ENCODE assay signal across 11 cellular contexts in the genomic region with DNA sequence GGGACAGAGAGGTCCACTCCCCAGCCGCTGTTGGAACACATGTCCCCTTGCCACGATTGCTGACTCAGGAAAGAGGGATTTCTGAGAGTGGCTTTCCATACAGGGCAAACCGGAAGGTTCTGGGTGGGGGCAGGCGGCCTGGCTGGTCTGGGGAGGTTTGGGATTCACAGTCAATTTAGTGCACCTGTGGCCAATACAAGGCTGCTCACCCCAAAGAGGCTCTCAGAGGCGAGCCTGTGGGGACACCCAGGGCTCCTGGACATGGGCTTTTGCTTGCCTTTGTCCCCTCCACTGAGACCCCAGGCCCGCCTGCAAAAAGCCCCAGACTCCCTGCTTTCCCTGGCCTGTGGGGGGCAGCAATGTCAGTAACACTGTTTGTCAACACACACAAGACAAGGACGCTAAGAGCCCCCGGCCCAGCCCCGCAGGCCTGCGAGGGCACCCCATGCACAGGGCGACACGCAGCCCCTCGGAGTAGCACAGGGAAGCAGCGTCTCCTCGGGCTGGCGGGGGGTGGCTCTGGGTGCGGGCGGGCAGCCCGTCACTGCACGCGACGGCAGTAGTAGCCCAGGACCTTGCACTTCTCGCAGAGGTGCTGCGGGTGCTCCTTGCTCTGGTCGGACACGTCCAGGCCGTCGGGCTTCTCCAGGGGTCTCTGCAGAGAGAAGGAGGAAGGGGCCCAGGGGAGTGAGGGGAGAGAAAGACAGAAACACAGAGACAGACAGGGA. TPM values are rescaled to one million over a fixed set of nuclear protein-coding genes. Genes with fewer than 3 reads are reported as not detected.
DNase-seq lines count a peak whose midpoint lies in the region; ATAC-seq and TF ChIP-seq lines count a peak whose summit lies in the region.
"Had no signal": no experiment of that assay in that cellular context is flagged by ENCODE, and none has a peak within 500 bp of the region (broad histone marks: within the 10 kb centered on the region; RNA-seq: fewer than 3 reads in every experiment).

No MANE protein-coding gene starts in this region.

- no peaks in the 10 kb centered on the region for H3K4me1 ChIP-seq in adrenal gland (replicated peaks in 1 of 2)
- H3K4me1 ChIP-seq in lower lobe of right lung, result peaks cover 13% of the 10 kb centered on the region
- peaks cover 5% of the 10 kb centered on the region for H3K4me1 ChIP-seq in upper lobe of right lung

- H3K9me3 ChIP-seq in adrenal gland (replicated peaks in 1 of 3) (no peaks in the 10 kb centered on the region), lower lobe of right lung (no peaks in the 10 kb centered on the region), upper lobe of right lung (no peaks in the 10 kb centered on the region)
- H3K9me3 ChIP-seq: BLaER1 treated with 17β-estradiol and CSF1 and Interleukin-3, amounts not matched to agents 10 nM and 100 nM had no signal

- H3K36me3 ChIP-seq in adrenal gland (replicated peaks in 1 of 2), result peaks cover 0 to 11% of the 10 kb centered on the region in 2 donors
- H3K36me3 ChIP-seq in lower lobe of right lung, result peaks cover 30% of the 10 kb centered on the region
- peaks cover 4% of the 10 kb centered on the region for H3K36me3 ChIP-seq in upper lobe of right lung

- TF ChIP-seq CTCF in adrenal gland (IDR thresholded peaks at IDR 0.05), result no peak
- TF ChIP-seq CTCF in lower lobe of right lung (IDR thresholded peaks at IDR 0.05), result no peak
- TF ChIP-seq CTCF in upper lobe of right lung (IDR thresholded peaks at IDR 0.05), result no peak
- no peak for TF ChIP-seq CTCF in omental fat pad (IDR thresholded peaks at IDR 0.05)

- 89 to 90% (median 90%) methylated on average over 20 to 28 of the region's 28 CpGs for WGBS in adrenal gland, 4 donors

- no peak for TF ChIP-seq POLR2A in adrenal gland (IDR thresholded peaks at IDR 0.05)

- ATAC-seq in left cardiac atrium (no peak), lower lobe of right lung (no peak), upper lobe of right lung (no peak), HG03135 (IDR thresholded peaks at IDR 0.05; ENCODE audit: unreplicated experiment) (no peak), GM21576 (IDR thresholded peaks at IDR 0.05; ENCODE audit: unreplicated experiment) (no peak), omental fat pad (ENCODE audit: low FRiP score) (no peak)

- DNase-seq in left cardiac atrium (peak; percentile 18), cardiac septum (ENCODE audit: low spot score) (no peak), adrenal gland (peak in 5 of 7 donors; percentile 0 to 46 (median 10)), lower lobe of right lung (peak; percentile 30), upper lobe of right lung (peak; percentile 55), omental fat pad (ENCODE audit: low spot score) (no peak)
- DNase-seq: dermis blood vessel endothelial cell, NCI-H187 treated with DMSO at 0.1 percent for 48 hours had no signal

- H3K27ac ChIP-seq in adrenal gland (no peak overlapping the region), lower lobe of right lung (no peak overlapping the region), upper lobe of right lung (no peak overlapping the region)
- H3K27ac ChIP-seq: BLaER1 treated with 17β-estradiol and CSF1 and Interleukin-3, amounts not matched to agents 10 nM and 100 nM had no signal

- H3K27me3 ChIP-seq in adrenal gland, result no peaks in the 10 kb centered on the region
- H3K27me3 ChIP-seq in lower lobe of right lung (ENCODE audit: low read depth), result no peaks in the 10 kb centered on the region
- no peaks in the 10 kb centered on the region for H3K27me3 ChIP-seq in upper lobe of right lung
- H3K27me3 ChIP-seq: BLaER1 treated with 17β-estradiol and CSF1 and Interleukin-3, amounts not matched to agents 10 nM and 100 nM had no signal

- intact Hi-C loops in left cardiac atrium (cut with DNase I), result no loop called here
- intact Hi-C loops in cardiac septum (cut with DNase I), result loop anchor here (5.0 kb wide), 1 partner anchor 36 kb away; no protein-coding TSS in a partner anchor
- intact Hi-C loops in adrenal gland (cut with DNase I), result no loop called here
- intact Hi-C loops in lower lobe of right lung (cut with DNase I), result no loop called here
- intact Hi-C loops in upper lobe of right lung (cut with DNase I), result no loop called here

- no peak overlapping the region for H3K4me3 ChIP-seq in adrenal gland
- no peak overlapping the region for H3K4me3 ChIP-seq in lower lobe of right lung
- H3K4me3 ChIP-seq in upper lobe of right lung, result no peak overlapping the region
- H3K4me3 ChIP-seq: BLaER1 treated with 17β-estradiol and CSF1 and Interleukin-3, amounts not matched to agents 10 nM and 100 nM had no signal

RNA-seq across cellular contexts. Expression of gene PPIF, which starts 38.7 kb away (rescaled TPM):
- total RNA-seq in left cardiac atrium (100 to 1,000 TPM; 110 to 155 TPM), cardiac septum (115 TPM), adrenal gland (100 to 1,000 TPM; 179 to 619 (median 259) TPM), lower lobe of right lung (28.5 TPM), upper lobe of right lung (30.7 TPM), omental fat pad (100 to 1,000 TPM in 2 of 4 donors, 10 to 100 TPM in 2; 34.2 to 141 (median 94.5) TPM)
- polyA plus RNA-seq in adrenal gland, result 100 to 1,000 TPM in 1 of 3 donors, 10 to 100 TPM in 2; 43.8 to 564 (median 74.3) TPM

RNA-seq across cellular contexts. Expression of gene ZCCHC24, which starts 59.5 kb away (rescaled TPM):
- 10 to 100 TPM; 52.9 to 56.6 TPM for total RNA-seq in left cardiac atrium
- total RNA-seq in cardiac septum, result 56.6 TPM
- total RNA-seq in adrenal gland, result 10 to 100 TPM; 21.7 to 49.0 (median 28.8) TPM
- 10 to 100 TPM in 2 of 3 donors, 1 to 10 TPM in 1; 8.7 to 19.9 (median 12.9) TPM for polyA plus RNA-seq in adrenal gland
- total RNA-seq in lower lobe of right lung, result 34.7 TPM
- total RNA-seq in upper lobe of right lung, result 32.4 TPM
- 10 to 100 TPM; 47.1 to 73.6 (median 55.5) TPM for total RNA-seq in omental fat pad

Comparison
In these comparisons a context has a peak if more than half of its experiments do, and no peak if none do; other contexts are left out.
1. DNase-seq: peak in left cardiac atrium (single experiment), adrenal gland (5 of 7), lower lobe of right lung (single experiment) and upper lobe of right lung (single experiment); none in cardiac septum (single experiment) and omental fat pad (single experiment).